ENCODE assay signal across 38 cellular contexts in genomic region chr11:63248966-63249365, GRCh38. TPM values are rescaled to one million over a fixed set of nuclear protein-coding genes. Genes with fewer than 3 reads are reported as not detected.
"Had no signal": no experiment of that assay in that cellular context is flagged by ENCODE, and none has a peak within 500 bp of the region (broad histone marks: within the 10 kb centered on the region; RNA-seq: fewer than 3 reads in every experiment).

No MANE protein-coding gene starts in this region.

- H3K4me3 ChIP-seq: MG63 had no signal

- H3K27me3 ChIP-seq: MG63 had no signal

- H3K36me3 ChIP-seq: MG63 had no signal

- DNase-seq: Karpas-422, Kasumi-1, MG63, MM.1S, MV-4-11, NCI-H1048, NCI-H1092, NCI-H1092 treated with DMSO at 0.1 percent for 48 hours, NCI-H1105, NCI-H1105 treated with DMSO at 0.1 percent for 48 hours, NCI-H1417, NCI-H1417 treated with DMSO at 0.1 percent for 48 hours, NCI-H1436, NCI-H1436 treated with DMSO at 0.1 percent for 48 hours, NCI-H146, NCI-H1694, NCI-H1694 treated with DMSO at 0.1 percent for 48 hours, NCI-H187, NCI-H187 treated with DMSO at 0.1 percent for 48 hours, NCI-H1930, NCI-H2029, NCI-H2029 treated with DMSO at 0.1 percent for 48 hours, NCI-H2081, NCI-H2081 treated with DMSO at 0.1 percent for 48 hours, NCI-H2107, NCI-H2171, NCI-H2171 treated with DMSO at 0.1 percent for 48 hours, NCI-H2227 treated with DMSO at 0.1 percent for 48 hours, NCI-H226, NCI-H345, NCI-H446, NCI-H446 treated with DMSO at 0.1 percent for 48 hours, NCI-H510A, NCI-H510A treated with DMSO at 0.1 percent for 48 hours had no signal

- H3K9me3 ChIP-seq: MG63 had no signal

RNA-seq across cellular contexts. Expression of gene SLC22A25, which starts 5.6 kb away (rescaled TPM):
- total RNA-seq: LHCN-M2, M059J, MCF 10A, NCI-H460 had no signal
